ENCODE assay signal across 1 cellular context in the genomic region with DNA sequence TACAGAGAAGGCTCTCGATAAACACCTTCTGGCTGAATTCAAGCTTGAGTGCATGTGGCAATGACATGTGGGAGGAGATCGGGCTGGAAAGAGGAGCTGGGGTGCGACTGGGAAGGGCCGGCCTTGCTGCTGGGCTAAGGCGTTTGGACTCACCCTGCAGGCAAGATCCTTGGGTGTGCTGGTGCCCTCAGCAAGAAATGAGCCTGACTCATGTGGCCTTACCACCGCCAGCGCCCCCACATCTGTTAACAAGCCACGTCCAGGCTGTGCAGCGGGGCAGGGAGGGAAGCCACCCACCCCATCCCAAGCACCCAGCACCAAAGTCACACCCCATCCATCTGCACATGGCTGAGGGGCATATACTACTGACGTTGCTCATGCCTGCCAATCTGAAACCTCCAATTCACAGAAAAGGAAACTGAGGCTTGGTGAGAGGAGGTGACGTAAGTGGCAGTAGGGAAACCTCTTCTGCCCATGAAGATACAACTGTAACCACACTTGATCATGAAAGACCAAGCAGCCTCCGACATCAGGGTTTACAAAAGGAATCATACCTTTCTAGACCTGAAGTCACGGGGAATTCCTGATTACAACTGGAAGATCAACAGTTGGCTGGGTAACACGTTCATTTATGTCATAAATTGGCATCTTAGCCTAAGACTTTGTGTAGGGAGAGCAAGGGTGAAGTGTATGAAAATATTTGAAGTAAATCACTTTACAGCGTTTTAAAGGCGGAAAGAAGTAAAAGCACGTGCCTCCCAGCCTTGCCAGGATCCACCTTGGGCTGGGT.
TF ChIP-seq lines count a peak whose summit lies in the region.

No MANE protein-coding gene starts in this region.

TF ChIP-seq in GM12878, 131 proteins besides CTCF, POLR2A, EP300 and RAD21:
- TF ChIP-seq, protein P1, sequence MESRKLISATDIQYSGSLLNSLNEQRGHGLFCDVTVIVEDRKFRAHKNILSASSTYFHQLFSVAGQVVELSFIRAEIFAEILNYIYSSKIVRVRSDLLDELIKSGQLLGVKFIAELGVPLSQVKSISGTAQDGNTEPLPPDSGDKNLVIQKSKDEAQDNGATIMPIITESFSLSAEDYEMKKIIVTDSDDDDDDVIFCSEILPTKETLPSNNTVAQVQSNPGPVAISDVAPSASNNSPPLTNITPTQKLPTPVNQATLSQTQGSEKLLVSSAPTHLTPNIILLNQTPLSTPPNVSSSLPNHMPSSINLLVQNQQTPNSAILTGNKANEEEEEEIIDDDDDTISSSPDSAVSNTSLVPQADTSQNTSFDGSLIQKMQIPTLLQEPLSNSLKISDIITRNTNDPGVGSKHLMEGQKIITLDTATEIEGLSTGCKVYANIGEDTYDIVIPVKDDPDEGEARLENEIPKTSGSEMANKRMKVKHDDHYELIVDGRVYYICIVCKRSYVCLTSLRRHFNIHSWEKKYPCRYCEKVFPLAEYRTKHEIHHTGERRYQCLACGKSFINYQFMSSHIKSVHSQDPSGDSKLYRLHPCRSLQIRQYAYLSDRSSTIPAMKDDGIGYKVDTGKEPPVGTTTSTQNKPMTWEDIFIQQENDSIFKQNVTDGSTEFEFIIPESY (IDR thresholded peaks at IDR 0.05) = peak; percentile 41; the same call in 1 of the 2 replicates
- TF ChIP-seq, protein P2, sequence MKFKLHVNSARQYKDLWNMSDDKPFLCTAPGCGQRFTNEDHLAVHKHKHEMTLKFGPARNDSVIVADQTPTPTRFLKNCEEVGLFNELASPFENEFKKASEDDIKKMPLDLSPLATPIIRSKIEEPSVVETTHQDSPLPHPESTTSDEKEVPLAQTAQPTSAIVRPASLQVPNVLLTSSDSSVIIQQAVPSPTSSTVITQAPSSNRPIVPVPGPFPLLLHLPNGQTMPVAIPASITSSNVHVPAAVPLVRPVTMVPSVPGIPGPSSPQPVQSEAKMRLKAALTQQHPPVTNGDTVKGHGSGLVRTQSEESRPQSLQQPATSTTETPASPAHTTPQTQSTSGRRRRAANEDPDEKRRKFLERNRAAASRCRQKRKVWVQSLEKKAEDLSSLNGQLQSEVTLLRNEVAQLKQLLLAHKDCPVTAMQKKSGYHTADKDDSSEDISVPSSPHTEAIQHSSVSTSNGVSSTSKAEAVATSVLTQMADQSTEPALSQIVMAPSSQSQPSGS (IDR thresholded peaks at IDR 0.05; ENCODE audit: low read length) = no peak
TF ChIP-seq in GM12878: peak in this region for 1.
